In the genomic region with DNA sequence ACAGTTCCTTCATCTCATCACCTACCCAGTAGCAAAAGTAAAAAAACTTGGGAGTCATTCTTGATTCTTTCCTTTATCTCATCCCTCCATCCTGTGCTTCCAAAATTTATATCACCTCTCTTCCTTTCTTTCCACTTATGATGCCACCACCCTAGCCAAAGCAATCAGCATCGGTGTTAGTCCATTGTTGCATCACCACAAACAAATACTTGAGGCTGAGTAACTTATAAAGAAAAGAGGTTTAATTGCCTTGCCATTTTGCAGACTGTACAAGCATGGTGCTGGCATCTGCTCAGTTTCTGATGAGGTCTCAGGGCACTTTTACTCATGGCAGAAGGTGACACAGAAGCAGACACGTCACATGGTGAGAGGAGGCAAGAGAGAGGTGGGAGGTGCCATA, we compare ENCODE assay signal across 24 cellular contexts. TPM values are rescaled to one million over a fixed set of nuclear protein-coding genes. Genes with fewer than 3 reads are reported as not detected.
"Had no signal": no experiment of that assay in that cellular context is flagged by ENCODE, and none has a peak within 500 bp of the region (broad histone marks: within the 10 kb centered on the region; RNA-seq: fewer than 3 reads in every experiment).

No MANE protein-coding gene starts in this region.

- H3K36me3 ChIP-seq: colonic mucosa, esophagus squamous epithelium, neutrophil, pancreas, suprapubic skin had no signal

- FAIRE-seq: frontal cortex, kidney, pancreas had no signal

- H3K4me3 ChIP-seq: colonic mucosa, esophagus squamous epithelium, lung, pancreas, smooth muscle cell, suprapubic skin had no signal

- H3K9me3 ChIP-seq: colonic mucosa, esophagus squamous epithelium, neutrophil, pancreas, suprapubic skin had no signal

- H3K4me2 ChIP-seq: smooth muscle cell had no signal

- H3K27me3 ChIP-seq: colonic mucosa, esophagus squamous epithelium, neutrophil, pancreas, suprapubic skin had no signal

- H3K27ac ChIP-seq: esophagus squamous epithelium, neutrophil, suprapubic skin had no signal

- DNase-seq: colonic mucosa; effector CD8-positive, alpha-beta T cell; endodermal cell; esophagus squamous epithelium; head of caudate nucleus; kidney; naive B cell; stimulated activated CD4-positive, alpha-beta T cell treated with anti-CD3 and anti-CD28 coated beads, Interleukin-12 subunit alpha, Interleukin-12 subunit beta, amount 100 ng/mL, for 4 hours; stimulated activated CD4-positive, alpha-beta T cell treated with anti-CD3 and anti-CD28 coated beads, Interleukin-1b, Interleukin-23, amount 100 ng/mL, for 48 hours; stimulated activated CD4-positive, alpha-beta T cell treated with anti-CD3 and anti-CD28 coated beads, Interleukin-4, amount 100 ng/mL, for 1 hour; stimulated activated CD8-positive, alpha-beta memory T cell treated with anti-CD3 and anti-CD28 coated beads, Interleukin-4, amount 100 ng/mL, for 48 hours; stimulated activated naive CD4-positive, alpha-beta T cell; stimulated activated naive CD8-positive, alpha-beta T cell treated with anti-CD3 and anti-CD28 coated beads, Interleukin-15, amount 100 ng/mL, for 72 hours; trophoblast cell had no signal

RNA-seq across cellular contexts. Expression of gene CATSPERB, which starts 19.8 kb away (rescaled TPM):
- total RNA-seq: epithelial cell of proximal tubule, glomerular endothelial cell, left lobe of liver, neural crest cell had no signal
- polyA plus RNA-seq: smooth muscle cell had no signal
